14 cellular contexts compared by ENCODE assay signal in genomic region chr1:228104526-228105251, GRCh38. TPM values are rescaled to one million over a fixed set of nuclear protein-coding genes. Genes with fewer than 3 reads are reported as not detected.
DNase-seq lines count a peak whose midpoint lies in the region; ATAC-seq, FAIRE-seq and TF ChIP-seq lines count a peak whose summit lies in the region.
"Had no signal": no experiment of that assay in that cellular context is flagged by ENCODE, and none has a peak within 500 bp of the region (broad histone marks: within the 10 kb centered on the region; RNA-seq: fewer than 3 reads in every experiment).

No MANE protein-coding gene starts in this region.

- H3K9me3 Mint-ChIP-seq in activated naive CD4-positive, alpha-beta T cell treated with anti-CD3 and anti-CD28 coated beads, Interleukin-2, amount 50 U/mL, for 24 hours: no peaks in the 10 kb centered on the region

- peak overlapping the region; percentile 92 for H3K4me3 Mint-ChIP-seq in activated naive CD4-positive, alpha-beta T cell treated with anti-CD3 and anti-CD28 coated beads, Interleukin-2, amount 50 U/mL, for 24 hours

- no peaks in the 10 kb centered on the region for H3K9me3 ChIP-seq in kidney (ENCODE audit: control insufficient read depth in 1 of 2, low read length in 2 of 2)
- H3K9me3 ChIP-seq: body of pancreas, lower lobe of right lung had no signal

- no peak for ATAC-seq in HG03039 (IDR thresholded peaks at IDR 0.05; ENCODE audit: unreplicated experiment)
- ATAC-seq: body of pancreas, lower lobe of right lung had no signal

- no peak for TF ChIP-seq CTCF in kidney (IDR thresholded peaks at IDR 0.05; ENCODE audit: borderline replicate concordance, extremely low read depth, insufficient read depth)

- H3K36me3 ChIP-seq in kidney (ENCODE audit: control insufficient read depth in 1 of 2, insufficient read depth in 2 of 2, low read length in 2 of 2): peaks cover 11% of the 10 kb centered on the region in 2 donors

- H3K27ac Mint-ChIP-seq in activated naive CD4-positive, alpha-beta T cell treated with anti-CD3 and anti-CD28 coated beads, Interleukin-2, amount 50 U/mL, for 24 hours: peak overlapping the region; percentile 89

- H3K27ac ChIP-seq in kidney (ENCODE audit: low read depth in 2 of 2, low read length in 2 of 2): no peak overlapping the region
- H3K27ac ChIP-seq: lower lobe of right lung, VCaP had no signal

- no peak overlapping the region for H3K9ac ChIP-seq in kidney (ENCODE audit: low read length in 2 of 2)

- H3K27me3 Mint-ChIP-seq in activated naive CD4-positive, alpha-beta T cell treated with anti-CD3 and anti-CD28 coated beads, Interleukin-2, amount 50 U/mL, for 24 hours: no peaks in the 10 kb centered on the region

- FAIRE-seq in kidney (lab: Jason Lieb, UNC): no peak

- no peaks in the 10 kb centered on the region for H3K36me3 Mint-ChIP-seq in activated naive CD4-positive, alpha-beta T cell treated with anti-CD3 and anti-CD28 coated beads, Interleukin-2, amount 50 U/mL, for 24 hours

- peaks cover 4 to 20% of the 10 kb centered on the region in 2 donors for H3K4me1 ChIP-seq in kidney (ENCODE audit: control insufficient read depth in 1 of 2, insufficient read depth in 1 of 2, low read depth in 1 of 2, low read length in 2 of 2)

- no peak overlapping the region for H3K4me3 ChIP-seq in kidney (ENCODE audit: low read length in 2 of 2)
- H3K4me3 ChIP-seq: body of pancreas had no signal

- H3K4me1 Mint-ChIP-seq in activated naive CD4-positive, alpha-beta T cell treated with anti-CD3 and anti-CD28 coated beads, Interleukin-2, amount 50 U/mL, for 24 hours: peaks cover 36% of the 10 kb centered on the region

- DNase-seq in activated naive CD4-positive, alpha-beta T cell (lab: John Stamatoyannopoulos, UW): no peak
- DNase-seq in kidney (peak; percentile 65), GM19240 (ENCODE audit: insufficient read length, low spot score) (no peak)
- no peak for DNase-seq in stimulated activated CD4-positive, alpha-beta T cell treated with anti-CD3 and anti-CD28 coated beads, Interleukin-1b, Interleukin-23, amount 100 ng/mL, for 48 hours
- DNase-seq in stimulated activated CD4-positive, alpha-beta T cell treated with anti-CD3 and anti-CD28 coated beads, Interleukin-4, amount 100 ng/mL, for 1 hour: no peak
- DNase-seq: foreskin melanocyte; lower lobe of right lung; NCI-H526; stimulated activated naive CD4-positive, alpha-beta T cell had no signal

- intact Hi-C loops in kidney (cut with DNase I): no loop called here

- TF ChIP-seq POLR2A in Raji (IDR thresholded peaks at IDR 0.05; ENCODE audit: insufficient read depth, low read depth, low read length): 0 out of 2 replicates have a peak, but pooled peaks have one; percentile 27

RNA-seq across cellular contexts. Expression of gene C1orf35, which starts 1.6 kb away (rescaled TPM):
- 17.4 TPM for total RNA-seq in kidney
- 17.6 TPM for polyA plus RNA-seq in kidney (ENCODE audit: insufficient read depth, low read depth, low replicate concordance)

RNA-seq across cellular contexts. Expression of gene MRPL55, which starts 4.4 kb away (rescaled TPM):
- total RNA-seq in kidney: 37.8 TPM
- 141 TPM for polyA plus RNA-seq in kidney (ENCODE audit: insufficient read depth, low read depth, low replicate concordance)

RNA-seq across cellular contexts. Expression of gene ARF1, which starts 22.2 kb away (rescaled TPM):
- total RNA-seq in kidney: 383 TPM
- polyA plus RNA-seq in kidney (ENCODE audit: insufficient read depth, low read depth, low replicate concordance): 398 TPM

RNA-seq across cellular contexts. Expression of gene GUK1, which starts 35.4 kb away (rescaled TPM):
- total RNA-seq in kidney: 221 TPM
- 410 TPM for polyA plus RNA-seq in kidney (ENCODE audit: insufficient read depth, low read depth, low replicate concordance)

RNA-seq across cellular contexts. Expression of gene GJC2, which starts 45.0 kb away (rescaled TPM):
- total RNA-seq in kidney: 6.0 TPM
- polyA plus RNA-seq in kidney (ENCODE audit: insufficient read depth, low read depth, low replicate concordance): 0.73 TPM
